ENCODE assay signal across 8 cellular contexts in genomic region chr13:50256922-50257321, GRCh38.
DNase-seq lines count a peak whose midpoint lies in the region; ATAC-seq and TF ChIP-seq lines count a peak whose summit lies in the region.
"Not testable (repeated sequence)": the region's sequence is repeated elsewhere in the genome, so short reads cannot be mapped to it uniquely, and the experiment has no call there.

No MANE protein-coding gene starts in this region.

- not testable (repeated sequence) for H3K27me3 ChIP-seq in BLaER1; CD4-positive, alpha-beta memory T cell (ENCODE audit: insufficient read depth, low read length); DND-41 (ENCODE audit: insufficient read depth, low read length, poor library complexity)

- not testable (repeated sequence) for H3K9me3 Mint-ChIP-seq in CD4-positive, alpha-beta memory T cell; activated T-helper 17 cell treated with anti-CD3 and anti-CD28 coated beads, Interleukin-2, amount 50 U/mL, for 72 hours; central memory CD8-positive, alpha-beta T cell; natural killer cell

- H3K27me3 Mint-ChIP-seq in CD4-positive, alpha-beta memory T cell; T-helper 17 cell; activated T-helper 17 cell treated with anti-CD3 and anti-CD28 coated beads, Interleukin-2, amount 50 U/mL, for 72 hours; central memory CD8-positive, alpha-beta T cell; natural killer cell (ENCODE audit: low read depth in 2 of 2): not testable (repeated sequence)

- not testable (repeated sequence) for TF ChIP-seq CTCF in DND-41 (IDR thresholded peaks at IDR 0.05; ENCODE audit: borderline replicate concordance, extremely low read depth, low read length, poor library complexity, severe bottlenecking); natural killer cell (IDR thresholded peaks at IDR 0.05)

- not testable (repeated sequence) for H3K4me3 ChIP-seq in BLaER1; CD4-positive, alpha-beta memory T cell (ENCODE audit: low read length in 2 of 2); DND-41 (ENCODE audit: low read depth in 1 of 2, low read length in 2 of 2)

- peaks cover 44 to 65% (median 55%) of the 10 kb centered on the region in 4 donors for H3K4me1 Mint-ChIP-seq in CD4-positive, alpha-beta memory T cell
- H3K4me1 Mint-ChIP-seq in T-helper 17 cell (peaks cover 43% of the 10 kb centered on the region), natural killer cell (peaks cover 41 to 48% of the 10 kb centered on the region in 2 donors)
- H3K4me1 Mint-ChIP-seq in activated T-helper 17 cell treated with anti-CD3 and anti-CD28 coated beads, Interleukin-2, amount 50 U/mL, for 72 hours: peaks cover 40% of the 10 kb centered on the region
- H3K4me1 Mint-ChIP-seq in central memory CD8-positive, alpha-beta T cell: peaks cover 59% of the 10 kb centered on the region

- peaks cover 17% of the 10 kb centered on the region for H3K9me3 ChIP-seq in BLaER1
- not testable (repeated sequence) for H3K9me3 ChIP-seq in CD4-positive, alpha-beta memory T cell (ENCODE audit: control insufficient read depth in 1 of 2, low read length in 2 of 2); DND-41 (ENCODE audit: insufficient read depth, low read length, severe bottlenecking); KOPT-K1 (ENCODE audit: insufficient read depth, low read length, poor library complexity, severe bottlenecking); T-helper 17 cell (ENCODE audit: control insufficient read depth, low read length, poor library complexity, severe bottlenecking)

- H3K4me3 Mint-ChIP-seq in CD4-positive, alpha-beta memory T cell: peak overlapping the region in 7 of 8 donors; percentile 29 to 83 (median 71)
- H3K4me3 Mint-ChIP-seq in T-helper 17 cell: peak overlapping the region; percentile 55
- peak overlapping the region; percentile 54 for H3K4me3 Mint-ChIP-seq in activated T-helper 17 cell treated with anti-CD3 and anti-CD28 coated beads, Interleukin-2, amount 50 U/mL, for 72 hours
- peak overlapping the region; percentile 66 for H3K4me3 Mint-ChIP-seq in central memory CD8-positive, alpha-beta T cell
- peak overlapping the region; percentile 80 for H3K4me3 Mint-ChIP-seq in natural killer cell

- H3K4me2 ChIP-seq in BLaER1 (peak overlapping the region; percentile 25), DND-41 (ENCODE audit: insufficient read depth, low read length) (peak overlapping the region; percentile 2; the same call in 1 of the 2 replicates)

- CTCF ChIA-PET in CD4-positive, alpha-beta memory T cell (lab: Charles Lee; ENCODE audit: partially characterized antibody): not testable (repeated sequence)

- not testable (repeated sequence) for H3K79me2 ChIP-seq in DND-41 (ENCODE audit: insufficient read depth, low read length)

- POLR2A ChIA-PET in CD4-positive, alpha-beta memory T cell (lab: Charles Lee; ENCODE audit: partially characterized antibody): interaction anchor here (1.3 to 1.7 kb wide), 3 partner anchors 21 to 130 kb away, joined by 3 to 5 read pairs (median 5); no protein-coding TSS in a partner anchor

- not testable (repeated sequence) for H2AFZ ChIP-seq in DND-41 (ENCODE audit: low read depth, low read length)

- not testable (repeated sequence) for DNase-seq in CD4-positive, alpha-beta memory T cell; DND-41; T-helper 17 cell; central memory CD8-positive, alpha-beta T cell (ENCODE audit: low spot score in 2 of 2); natural killer cell

- H3K27ac ChIP-seq in BLaER1; CD4-positive, alpha-beta memory T cell (ENCODE audit: low read depth, low read length): not testable (repeated sequence)
- H3K27ac ChIP-seq in DND-41 (ENCODE audit: low read length): peak overlapping the region; percentile 78
- peak overlapping the region; percentile 88 for H3K27ac ChIP-seq in KOPT-K1 (ENCODE audit: low read depth, low read length, poor library complexity, severe bottlenecking)

- H4K20me1 ChIP-seq in BLaER1; DND-41 (ENCODE audit: insufficient read depth, low read length): not testable (repeated sequence)

- ATAC-seq in DND-41 (ENCODE audit: insufficient read depth, low read depth); T-helper 17 cell; activated T-helper 17 cell treated with anti-CD3 and anti-CD28 coated beads, Interleukin-2, amount 50 U/mL, for 72 hours (replicated peaks); central memory CD8-positive, alpha-beta T cell (replicated peaks; ENCODE audit: extremely low read depth, poor library complexity, severe bottlenecking); natural killer cell: not testable (repeated sequence)

- not testable (repeated sequence) for H3K36me3 Mint-ChIP-seq in CD4-positive, alpha-beta memory T cell; T-helper 17 cell (ENCODE audit: low read depth); activated T-helper 17 cell treated with anti-CD3 and anti-CD28 coated beads, Interleukin-2, amount 50 U/mL, for 72 hours (ENCODE audit: low read depth); central memory CD8-positive, alpha-beta T cell (ENCODE audit: insufficient read depth); natural killer cell

- H3K27ac Mint-ChIP-seq in CD4-positive, alpha-beta memory T cell: peak overlapping the region; percentile 27 to 91 (median 63)
- H3K27ac Mint-ChIP-seq in T-helper 17 cell (peak overlapping the region; percentile 85), natural killer cell (peak overlapping the region; percentile 49 to 66)
- peak overlapping the region; percentile 26 for H3K27ac Mint-ChIP-seq in activated T-helper 17 cell treated with anti-CD3 and anti-CD28 coated beads, Interleukin-2, amount 50 U/mL, for 72 hours
- H3K27ac Mint-ChIP-seq in central memory CD8-positive, alpha-beta T cell (ENCODE audit: low read depth): peak overlapping the region; percentile 86

- not testable (repeated sequence) for H3K9ac ChIP-seq in BLaER1; DND-41 (ENCODE audit: low read depth, low read length)

- intact Hi-C loops in CD4-positive, alpha-beta memory T cell (cut with micrococcal nuclease): loop anchor here (5.0 kb wide), 2 partner anchors 40 to 130 kb away; no protein-coding TSS in a partner anchor
- intact Hi-C loops in natural killer cell (cut with micrococcal nuclease): loop anchor here (10.0 kb wide), 1 partner anchor 258 kb away; no protein-coding TSS in a partner anchor

- peaks cover 40% of the 10 kb centered on the region for H3K4me1 ChIP-seq in BLaER1
- H3K4me1 ChIP-seq in CD4-positive, alpha-beta memory T cell (ENCODE audit: insufficient read depth, low read length): peaks cover 53% of the 10 kb centered on the region
- H3K4me1 ChIP-seq in DND-41 (ENCODE audit: insufficient read depth, low read length): peaks cover 50% of the 10 kb centered on the region

- not testable (repeated sequence) for H3K36me3 ChIP-seq in BLaER1; CD4-positive, alpha-beta memory T cell (ENCODE audit: insufficient read depth, low read length); DND-41 (ENCODE audit: insufficient read depth, low read length); KOPT-K1 (ENCODE audit: insufficient read depth, low read length)

Comparison
In these comparisons a context has a peak if more than half of its experiments do, and no peak if none do; other contexts are left out.
1. H3K27ac Mint-ChIP-seq: peak in every context shown above with its lines; median percentile 86 in central memory CD8-positive, alpha-beta T cell; 85 in T-helper 17 cell; 63 in CD4-positive, alpha-beta memory T cell; 58 in natural killer cell; 26 in activated T-helper 17 cell treated with anti-CD3 and anti-CD28 coated beads, Interleukin-2, amount 50 U/mL, for 72 hours.